Comparison of ENCODE assay signal across 8 cellular contexts in genomic region chr1:43368646-43369020, GRCh38. TPM values are rescaled to one million over a fixed set of nuclear protein-coding genes. Genes with fewer than 3 reads are reported as not detected.
A peak's percentile ranks its signal among the peaks of the same experiment; 100 is the strongest.
DNase-seq lines count a peak whose midpoint lies in the region; ATAC-seq and TF ChIP-seq lines count a peak whose summit lies in the region.

No MANE protein-coding gene starts in this region.

- POLR2A ChIA-PET in IMR-90 (lab: Charles Lee; ENCODE audit: unreplicated experiment) = interaction anchor here (0.6 to 1.4 kb wide), 3 partner anchors 10 to 489 kb away, joined by 4 read pairs; partner anchors contain the start of gene CDC20
- POLR2A ChIA-PET in naive thymus-derived CD8-positive, alpha-beta T cell (lab: Charles Lee) = interaction anchor here (0.7 to 2.0 kb wide), 10 partner anchors 9 to 338 kb away, joined by 3 to 20 read pairs (median 4); partner anchors contain the start of genes CDC20, CFAP57, EBNA1BP2 and KDM4A

- H3K27me3 Mint-ChIP-seq in naive thymus-derived CD8-positive, alpha-beta T cell = no peaks in the 10 kb centered on the region

- H3K56ac ChIP-seq in IMR-90 (ENCODE audit: extremely low read depth, insufficient read depth, low read length) = peak overlapping the region; percentile 92

- WGBS in IMR-90 (ENCODE audit: extremely low coverage in 2 of 2, insufficient read length in 1 of 2), 2 experiments = no CpG with 5 or more reads among the region's 6 CpGs

- dilution Hi-C loops in IMR-90 (cut with HindIII; ENCODE audit: low sequenced_read_pairs, unreplicated experiment) = no loop called here

- H3K9me3 ChIP-seq in BE2C (no peaks in the 10 kb centered on the region), IMR-90 (ENCODE audit: control insufficient read depth, insufficient read depth, low read length) (no peaks in the 10 kb centered on the region)

- no peak overlapping the region for H3K18ac ChIP-seq in IMR-90 (ENCODE audit: low read depth, low read length)

- peak overlapping the region; percentile 86 to 99 (median 92) for H3K4me3 Mint-ChIP-seq in naive thymus-derived CD8-positive, alpha-beta T cell

- in situ Hi-C loops in IMR-90 (cut with MboI; ENCODE audit: low sequenced_read_pairs) = no loop called here

- H2AFZ ChIP-seq in IMR-90 (replicated peaks; ENCODE audit: low read length, poor library complexity) = no peak overlapping the region

- peaks cover 23% of the 10 kb centered on the region for H4K20me1 ChIP-seq in IMR-90 (ENCODE audit: insufficient read depth, low read length)

- intact Hi-C loops in IMR-90 (cut with micrococcal nuclease) = loop anchor here (1.0 kb wide), 1 partner anchor 21 kb away; the partner anchor contains the start of genes MED8 and SZT2

- H3K9ac ChIP-seq in IMR-90 (ENCODE audit: low read depth, low read length) = peak overlapping the region; percentile 77

- BruUV-seq in IMR-90 (replicated peaks; lab: Mats Ljungman, UMichigan) = no TSS peak

- no peak for TF ChIP-seq CTCF in BE2C (IDR thresholded peaks at IDR 0.05; ENCODE audit: low read depth, low read length)
- TF ChIP-seq CTCF in IMR-90 (conservative IDR thresholded peaks at IDR 0.05; ENCODE audit: low read depth, low read length) = no peak
- TF ChIP-seq CTCF in choroid plexus epithelial cell (conservative IDR thresholded peaks at IDR 0.05; ENCODE audit: low read depth, low read length) = no peak

- peaks cover 29 to 47% (median 43%) of the 10 kb centered on the region in 4 donors for H3K4me1 Mint-ChIP-seq in naive thymus-derived CD8-positive, alpha-beta T cell

- ATAC-seq in IMR-90 (ENCODE audit: low read depth) = no peak
- no peak for ATAC-seq in naive thymus-derived CD8-positive, alpha-beta T cell
- no peak for ATAC-seq in GM18868 (IDR thresholded peaks at IDR 0.05; ENCODE audit: unreplicated experiment)
- ATAC-seq in HG03571 (IDR thresholded peaks at IDR 0.05; ENCODE audit: unreplicated experiment) = no peak

- no peak for TF ChIP-seq RAD21 in IMR-90 (IDR thresholded peaks at IDR 0.05; ENCODE audit: low read length)

- peak overlapping the region; percentile 92 for H3K23ac ChIP-seq in IMR-90 (ENCODE audit: low read depth, low read length)

- H2BK5ac ChIP-seq in IMR-90 (ENCODE audit: low read depth, low read length, poor library complexity, severe bottlenecking) = peak overlapping the region; percentile 92

- H4K5ac ChIP-seq in IMR-90 (ENCODE audit: low read depth, low read length) = peak overlapping the region; percentile 13; the same call in 1 of the 2 replicates

- peak overlapping the region; percentile 56 for H3K4me3 ChIP-seq in BE2C (ENCODE audit: low read depth, low read length)
- H3K4me3 ChIP-seq in IMR-90 (ENCODE audit: insufficient read depth, low read depth, low read length) = peak overlapping the region; percentile 54
- H3K4me3 ChIP-seq in choroid plexus epithelial cell (ENCODE audit: low read depth, low read length) = peak overlapping the region; percentile 82

- H2AK5ac ChIP-seq in IMR-90 (ENCODE audit: low read depth, low read length) = peak overlapping the region; percentile 99

- DNase-seq in BE2C (no peak), IMR-90 (no peak), choroid plexus epithelial cell (ENCODE audit: low read depth) (no peak), HT-29 (ENCODE audit: low spot score) (no peak)
- DNase-seq in naive thymus-derived CD8-positive, alpha-beta T cell = no peak
- DNase-seq in stimulated activated CD4-positive, alpha-beta T cell treated with anti-CD3 and anti-CD28 coated beads, Interleukin-4, amount 100 ng/mL, for 4 hours = no peak

- TF ChIP-seq POLR2A in IMR-90 (IDR thresholded peaks at IDR 0.05; ENCODE audit: low read depth, low read length) = no peak

- peak overlapping the region; percentile 98 for H3K14ac ChIP-seq in IMR-90 (replicated peaks; ENCODE audit: low read depth, low read length)

- H3K36me3 Mint-ChIP-seq in naive thymus-derived CD8-positive, alpha-beta T cell = peaks cover 0 to 23% (median 8%) of the 10 kb centered on the region in 3 donors

- H2AK9ac ChIP-seq in IMR-90 (replicated peaks; ENCODE audit: low read depth, low read length, poor library complexity) = peak overlapping the region; percentile 29

- H3K4me2 ChIP-seq in IMR-90 (ENCODE audit: low read depth, low read length) = peak overlapping the region; percentile 81

- peaks cover 34 to 79% of the 10 kb centered on the region in 2 experiments for H3K79me1 ChIP-seq in IMR-90 (ENCODE audit: low read depth in 1 of 2, low read length in 2 of 2)

- H2BK120ac ChIP-seq in IMR-90 (ENCODE audit: low read depth, low read length) = 0 out of 2 replicates have a peak overlapping the region, but pooled peaks have one; percentile 71

- H3K4ac ChIP-seq in IMR-90 (ENCODE audit: low read depth, low read length) = peak overlapping the region; percentile 96

- H3K36me3 ChIP-seq in BE2C (peaks cover 2% of the 10 kb centered on the region), IMR-90 (ENCODE audit: control insufficient read depth, insufficient read depth, low read length) (peaks cover 24% of the 10 kb centered on the region)

- H3K27ac Mint-ChIP-seq in naive thymus-derived CD8-positive, alpha-beta T cell = peak overlapping the region; percentile 86 to 98 (median 92)

- no peak overlapping the region for H2BK20ac ChIP-seq in IMR-90 (ENCODE audit: low read depth, low read length)

- H3K9me3 Mint-ChIP-seq in naive thymus-derived CD8-positive, alpha-beta T cell = no peaks in the 10 kb centered on the region

- H3K4me1 ChIP-seq in BE2C (no peaks in the 10 kb centered on the region), IMR-90 (ENCODE audit: control insufficient read depth, insufficient read depth, low read length) (peaks cover 20% of the 10 kb centered on the region)

- H3K9me1 ChIP-seq in IMR-90 (ENCODE audit: insufficient read depth, low read length) = peaks cover 17% of the 10 kb centered on the region

- peak overlapping the region; percentile 73 for H4K8ac ChIP-seq in IMR-90 (ENCODE audit: low read depth in 2 of 2, low read length in 2 of 2)

- peak overlapping the region; percentile 21; the same call in 1 of the 3 replicates for H2BK15ac ChIP-seq in IMR-90 (ENCODE audit: low read depth, low read length)

- peak overlapping the region; percentile 79 for H3K27ac ChIP-seq in IMR-90 (ENCODE audit: insufficient read depth, low read length)

- no peaks in the 10 kb centered on the region for H3K27me3 ChIP-seq in BE2C
- no peaks in the 10 kb centered on the region for H3K27me3 ChIP-seq in IMR-90 (ENCODE audit: control insufficient read depth, insufficient read depth, low read length)

- CTCF ChIA-PET in IMR-90 (lab: Yijun Ruan, JAX) = interaction anchor here (1.0 to 1.2 kb wide), 2 partner anchors 10 to 19 kb away, joined by 3 read pairs; partner anchors contain the start of gene CDC20

- H4K91ac ChIP-seq in IMR-90 (ENCODE audit: insufficient read depth, low read depth, low read length) = peak overlapping the region; percentile 85

TF ChIP-seq in IMR-90, 13 proteins besides CTCF, POLR2A, EP300 and RAD21 (continues in another document):
- TF ChIP-seq SMC3 (IDR thresholded peaks at IDR 0.05; ENCODE audit: low read depth, low read length) (no peak), MAFK (IDR thresholded peaks at IDR 0.05; ENCODE audit: low read depth, low read length) (no peak), NFE2L2 (IDR thresholded peaks at IDR 0.05; ENCODE audit: low read depth, low read length) (no peak)

RNA-seq across cellular contexts. Expression of gene ELOVL1, which starts 0.8 kb away (rescaled TPM):
- polyA plus RNA-seq in BE2C (2012; ENCODE audit: insufficient read depth, insufficient read length, low read depth) = 16.2 TPM
- total RNA-seq in IMR-90 (2012; rRNA removed) = 66.4 and 88.9 TPM in 2 replicates
- 203 and 211 TPM in 2 replicates for polyA plus RNA-seq in IMR-90 (2012; rRNA removed)
- 94.1 and 171 TPM in 2 replicates for polyA plus RNA-seq in IMR-90 (2012; cell fraction: cytosol; rRNA removed)
- 140 and 158 TPM in 2 replicates for polyA plus RNA-seq in IMR-90 (2012; cell fraction: nucleus; rRNA removed; ENCODE audit: low replicate concordance)
- 10 to 100 TPM; 30.3 to 30.8 TPM for total RNA-seq in naive thymus-derived CD8-positive, alpha-beta T cell
- polyA plus RNA-seq in naive thymus-derived CD8-positive, alpha-beta T cell = 10 to 100 TPM; 39.8 to 49.4 (median 45.4) TPM
- 160 and 176 TPM in 2 replicates for total RNA-seq in HT-29 (2014; rRNA removed; shearing (Covaris generic))

RNA-seq across cellular contexts. Expression of gene CDC20, which starts 9.9 kb away (rescaled TPM):
- 16.8 TPM for polyA plus RNA-seq in BE2C (2012; ENCODE audit: insufficient read depth, insufficient read length, low read depth)
- total RNA-seq in IMR-90 (2012; rRNA removed) = 78.0 and 103 TPM in 2 replicates
- polyA plus RNA-seq in IMR-90 (2012; rRNA removed) = 107 and 115 TPM in 2 replicates
- polyA plus RNA-seq in IMR-90 (2012; cell fraction: cytosol; rRNA removed) = 75.5 and 90.0 TPM in 2 replicates
- 26.3 and 75.6 TPM in 2 replicates for polyA plus RNA-seq in IMR-90 (2012; cell fraction: nucleus; rRNA removed; ENCODE audit: low replicate concordance)
- total RNA-seq in naive thymus-derived CD8-positive, alpha-beta T cell = under 1 TPM; 0.39 to 0.77 TPM
- polyA plus RNA-seq in naive thymus-derived CD8-positive, alpha-beta T cell = under 1 TPM in 1 of 3 donors, not detected in 2; 0.59 TPM
- total RNA-seq in HT-29 (2014; rRNA removed; shearing (Covaris generic)) = 278 and 304 TPM in 2 replicates

RNA-seq across cellular contexts. Expression of gene MED8, which starts 21.0 kb away (rescaled TPM):
- polyA plus RNA-seq in BE2C (2012; ENCODE audit: insufficient read depth, insufficient read length, low read depth) = 51.9 TPM
- 114 and 120 TPM in 2 replicates for total RNA-seq in IMR-90 (2012; rRNA removed)
- 53.7 and 61.1 TPM in 2 replicates for polyA plus RNA-seq in IMR-90 (2012; rRNA removed)
- polyA plus RNA-seq in IMR-90 (2012; cell fraction: cytosol; rRNA removed) = 35.0 and 38.5 TPM in 2 replicates
- 37.4 and 89.5 TPM in 2 replicates for polyA plus RNA-seq in IMR-90 (2012; cell fraction: nucleus; rRNA removed; ENCODE audit: low replicate concordance)
- total RNA-seq in naive thymus-derived CD8-positive, alpha-beta T cell = 10 to 100 TPM; 28.5 to 29.8 TPM
- 10 to 100 TPM; 16.8 to 34.7 (median 30.6) TPM for polyA plus RNA-seq in naive thymus-derived CD8-positive, alpha-beta T cell
- 33.9 and 36.5 TPM in 2 replicates for total RNA-seq in HT-29 (2014; rRNA removed; shearing (Covaris generic))

RNA-seq across cellular contexts. Expression of gene SZT2, which starts 21.1 kb away (rescaled TPM):
- 13.6 TPM for polyA plus RNA-seq in BE2C (2012; ENCODE audit: insufficient read depth, insufficient read length, low read depth)
- 9.5 and 9.7 TPM in 2 replicates for total RNA-seq in IMR-90 (2012; rRNA removed)
- polyA plus RNA-seq in IMR-90 (2012; rRNA removed) = 14.3 and 15.7 TPM in 2 replicates
- 5.1 and 7.2 TPM in 2 replicates for polyA plus RNA-seq in IMR-90 (2012; cell fraction: cytosol; rRNA removed)
- polyA plus RNA-seq in IMR-90 (2012; cell fraction: nucleus; rRNA removed; ENCODE audit: low replicate concordance) = 42.3 and 80.6 TPM in 2 replicates
- total RNA-seq in naive thymus-derived CD8-positive, alpha-beta T cell = 100 to 1,000 TPM; 133 to 138 TPM
- polyA plus RNA-seq in naive thymus-derived CD8-positive, alpha-beta T cell = 1 to 10 TPM; 2.1 to 7.9 (median 4.9) TPM
- total RNA-seq in HT-29 (2014; rRNA removed; shearing (Covaris generic)) = 17.5 and 21.9 TPM in 2 replicates

RNA-seq across cellular contexts. Expression of gene MPL, which starts 31.0 kb away (rescaled TPM):
- not detected for polyA plus RNA-seq in BE2C (2012; ENCODE audit: insufficient read depth, insufficient read length, low read depth)
- total RNA-seq in IMR-90 (2012; rRNA removed) = not detected in 2 replicates
- 0.12 TPM in 1 of 2 replicates, not detected in the other for polyA plus RNA-seq in IMR-90 (2012; rRNA removed)
- 0.02 TPM in 1 of 2 replicates, not detected in the other for polyA plus RNA-seq in IMR-90 (2012; cell fraction: cytosol; rRNA removed)
- polyA plus RNA-seq in IMR-90 (2012; cell fraction: nucleus; rRNA removed; ENCODE audit: low replicate concordance) = not detected in 2 replicates
- not detected for total RNA-seq in naive thymus-derived CD8-positive, alpha-beta T cell
- polyA plus RNA-seq in naive thymus-derived CD8-positive, alpha-beta T cell = not detected
- 0.79 TPM in 1 of 2 replicates, not detected in the other for total RNA-seq in HT-29 (2014; rRNA removed; shearing (Covaris generic))

Comparison
In these comparisons a context has a peak if more than half of its experiments do, and no peak if none do; other contexts are left out.
1. RNA of gene CDC20, which starts 9.9 kb away (total RNA-seq): 278 to 304 TPM in HT-29 and 78.0 to 103 TPM in IMR-90; 0.39 to 0.77 TPM in naive thymus-derived CD8-positive, alpha-beta T cell; every median in the first group is over 10 times any median in the second.
2. Peak in every context shown above with its lines, with median percentiles within 50 percentile points of each other: H3K4me3 ChIP-seq.